Comparison of ENCODE assay signal across 8 cellular contexts in the genomic region with DNA sequence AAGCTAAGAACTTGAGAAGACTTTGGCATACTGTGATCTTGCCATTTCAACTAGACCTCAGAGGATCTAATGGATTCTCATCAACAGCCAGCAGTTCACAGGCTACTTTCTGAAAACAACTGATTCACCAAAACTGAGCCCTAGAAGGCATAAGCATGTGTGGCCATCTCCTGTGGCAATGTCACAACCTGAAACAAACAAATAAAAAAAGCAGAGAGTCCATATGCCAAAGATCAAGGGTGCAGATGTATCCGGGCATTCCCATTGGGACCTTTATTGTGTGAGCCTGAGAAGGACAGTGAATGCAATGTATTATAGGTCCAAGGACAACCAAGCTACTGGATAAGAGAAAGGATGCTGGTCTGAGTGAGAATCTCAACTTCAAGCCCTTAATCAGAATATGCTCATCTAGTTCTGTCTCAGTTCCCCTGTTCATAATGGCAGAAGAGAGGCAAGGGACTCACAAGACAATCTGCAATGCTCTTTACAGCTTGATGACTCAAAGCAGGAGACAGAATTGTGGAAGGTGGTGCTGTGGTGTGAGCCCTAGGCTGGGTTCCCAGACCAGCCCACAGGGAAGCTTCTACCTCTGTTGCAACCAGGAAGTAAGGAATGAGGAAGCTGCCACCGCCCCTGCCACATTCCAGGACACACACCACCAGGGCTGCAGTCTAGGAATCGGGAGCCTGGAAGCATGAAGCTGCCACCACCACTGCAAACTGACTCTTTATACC.
DNase-seq lines count a peak whose midpoint lies in the region; ATAC-seq and TF ChIP-seq lines count a peak whose summit lies in the region.

No MANE protein-coding gene starts in this region.

- WGBS in thyroid gland, 2 donors, result 72 to 75% methylated on average over 3 of the region's 3 CpGs

- TF ChIP-seq CTCF in GM06990 (IDR thresholded peaks at IDR 0.05; ENCODE audit: insufficient read depth, low read length, poor library complexity, severe bottlenecking) (no peak), thyroid gland (IDR thresholded peaks at IDR 0.05) (no peak), mesothelial cell of epicardium (IDR thresholded peaks at IDR 0.05; ENCODE audit: unreplicated experiment) (no peak), brain microvascular endothelial cell (IDR thresholded peaks at IDR 0.05; ENCODE audit: low read depth, low read length, missing control alignments) (no peak)

- no peak for TF ChIP-seq POLR2A in thyroid gland (IDR thresholded peaks at IDR 0.05)

- no peaks in the 10 kb centered on the region for H3K36me3 ChIP-seq in GM06990 (ENCODE audit: control insufficient read depth, insufficient read depth, low read length)
- no peaks in the 10 kb centered on the region for H3K36me3 ChIP-seq in thyroid gland
- H3K36me3 ChIP-seq in brain microvascular endothelial cell (replicated peaks), result no peaks in the 10 kb centered on the region

- H3K27me3 Mint-ChIP-seq in mesothelial cell of epicardium (ENCODE audit: low read depth), result no peaks in the 10 kb centered on the region

- intact Hi-C loops in thyroid gland (cut with DNase I), result no loop called here

- DNase-seq in GM06990 (ENCODE audit: extremely low read depth, insufficient read length) (peak; percentile 10), thyroid gland (peak; percentile 9 to 27), mesothelial cell of epicardium (ENCODE audit: low spot score in 2 of 2, unreplicated experiment in 2 of 2) (no peak), brain microvascular endothelial cell (no peak)
- DNase-seq in activated CD4-positive, alpha-beta T cell treated with anti-CD3 and anti-CD28 coated beads for 4 hours, result no peak

- no peak overlapping the region for H3K27ac ChIP-seq in thyroid gland
- no peak overlapping the region for H3K27ac ChIP-seq in brain microvascular endothelial cell

- no peak overlapping the region for H3K4me3 ChIP-seq in GM06990 (replicated peaks; ENCODE audit: low read depth, low read length)
- no peak overlapping the region for H3K4me3 ChIP-seq in thyroid gland (replicated peaks in 1 of 3)
- no peak overlapping the region for H3K4me3 ChIP-seq in brain microvascular endothelial cell (ENCODE audit: low read depth, low read length)

- H3K4me1 Mint-ChIP-seq in mesothelial cell of epicardium, result peaks cover 25% of the 10 kb centered on the region

- H3K9me3 Mint-ChIP-seq in mesothelial cell of epicardium, result no peaks in the 10 kb centered on the region

- no peak overlapping the region for H3K4me3 Mint-ChIP-seq in mesothelial cell of epicardium

- H3K4me1 ChIP-seq in thyroid gland, result peaks cover 4 to 23% of the 10 kb centered on the region in 2 donors

- in situ Hi-C loops in brain microvascular endothelial cell (cut with HindIII; ENCODE audit: low pct_ligation_motif_present, low sequenced_read_pairs), result no loop called here

- H3K36me3 Mint-ChIP-seq in mesothelial cell of epicardium, result no peaks in the 10 kb centered on the region

- ATAC-seq in GM21515 (IDR thresholded peaks at IDR 0.05; ENCODE audit: unreplicated experiment) (peak; percentile 93), HG03469 (IDR thresholded peaks at IDR 0.05; ENCODE audit: unreplicated experiment) (peak; percentile 100), esophagus mucosa (peak; percentile 93)

- no peak overlapping the region for H3K27ac Mint-ChIP-seq in mesothelial cell of epicardium

- H3K9me3 ChIP-seq in thyroid gland, result no peaks in the 10 kb centered on the region

- no peaks in the 10 kb centered on the region for H3K27me3 ChIP-seq in GM06990 (replicated peaks; ENCODE audit: control insufficient read depth, insufficient read depth, low read length)
- no peaks in the 10 kb centered on the region for H3K27me3 ChIP-seq in thyroid gland
- no peaks in the 10 kb centered on the region for H3K27me3 ChIP-seq in brain microvascular endothelial cell (replicated peaks)

Comparison
In these comparisons a context has a peak if more than half of its experiments do, and no peak if none do; other contexts are left out.
1. DNase-seq: peak in GM06990 (single experiment) and thyroid gland (2 of 2); none in mesothelial cell of epicardium (0 of 2), brain microvascular endothelial cell (single experiment) and activated CD4-positive, alpha-beta T cell treated with anti-CD3 and anti-CD28 coated beads for 4 hours (0 of 2).
2. Peak in every context shown above with its lines, with median percentiles within 50 percentile points of each other: ATAC-seq.